8 cellular contexts compared by ENCODE assay signal in genomic region chr10:62049815-62050626, GRCh38.
DNase-seq lines count a peak whose midpoint lies in the region; ATAC-seq and TF ChIP-seq lines count a peak whose summit lies in the region.

No MANE protein-coding gene starts in this region.

- H3K27me3 ChIP-seq in BJ (ENCODE audit: control insufficient read depth, insufficient read depth, low read length) (no peaks in the 10 kb centered on the region), OCI-LY3 (ENCODE audit: low read depth, low read length) (no peaks in the 10 kb centered on the region), neural progenitor cell (peaks cover 11% of the 10 kb centered on the region)

- peak overlapping the region; percentile 97 for H3K27ac Mint-ChIP-seq in effector memory CD8-positive, alpha-beta T cell
- H3K27ac Mint-ChIP-seq in neural progenitor cell: peak overlapping the region; percentile 70

- no peak for ATAC-seq in effector memory CD8-positive, alpha-beta T cell (replicated peaks)
- ATAC-seq in HG03045 (IDR thresholded peaks at IDR 0.05; ENCODE audit: unreplicated experiment): no peak
- ATAC-seq in HG03196 (IDR thresholded peaks at IDR 0.05; ENCODE audit: unreplicated experiment): no peak

- H3K4me1 ChIP-seq in OCI-LY3 (ENCODE audit: low read length) (peaks cover 85% of the 10 kb centered on the region), neural progenitor cell (peaks cover 11% of the 10 kb centered on the region)

- DNase-seq in BJ (ENCODE audit: low read depth) (no peak), neural progenitor cell (ENCODE audit: low spot score) (no peak), NCI-H2107 treated with DMSO at 0.1 percent for 48 hours (lab: John Stamatoyannopoulos, UW; ENCODE audit: unreplicated experiment) (no peak), NCI-H524 treated with DMSO at 0.1 percent for 48 hours (lab: John Stamatoyannopoulos, UW) (no peak)
- DNase-seq in effector memory CD8-positive, alpha-beta T cell: no peak

- H4K20me1 ChIP-seq in OCI-LY3 (ENCODE audit: insufficient read depth, low read length) (no peaks in the 10 kb centered on the region), neural progenitor cell (ENCODE audit: low read depth) (no peaks in the 10 kb centered on the region)

- TF ChIP-seq CTCF in BJ (IDR thresholded peaks at IDR 0.05; ENCODE audit: insufficient read depth, low read depth, low read length) (no peak), OCI-LY3 (IDR thresholded peaks at IDR 0.05; ENCODE audit: low read depth, low read length) (no peak), neural progenitor cell (IDR thresholded peaks at IDR 0.05) (no peak)

- H2AFZ ChIP-seq in OCI-LY3 (ENCODE audit: low read depth, low read length) (no peak overlapping the region), neural progenitor cell (replicated peaks) (no peak overlapping the region)

- POLR2A ChIA-PET in BJ (lab: Charles Lee): interaction anchor here (0.5 to 1.1 kb wide), 5 partner anchors 116 to 1054 kb away, joined by 3 to 4 read pairs (median 4); no protein-coding TSS in a partner anchor

- H3K27me3 Mint-ChIP-seq in effector memory CD8-positive, alpha-beta T cell: no peaks in the 10 kb centered on the region
- H3K27me3 Mint-ChIP-seq in neural progenitor cell (ENCODE audit: insufficient read depth, low read depth): no peaks in the 10 kb centered on the region

- H3K9me3 Mint-ChIP-seq in effector memory CD8-positive, alpha-beta T cell: no peaks in the 10 kb centered on the region
- peaks cover 2% of the 10 kb centered on the region for H3K9me3 Mint-ChIP-seq in neural progenitor cell

- H3K4me3 ChIP-seq in BJ (ENCODE audit: low read depth, low read length) (peak overlapping the region; percentile 76), OCI-LY3 (ENCODE audit: low read length) (peak overlapping the region; percentile 81), neural progenitor cell (no peak overlapping the region)

- H3K36me3 ChIP-seq in BJ (ENCODE audit: control insufficient read depth, insufficient read depth, low read length): peaks cover 10% of the 10 kb centered on the region
- H3K36me3 ChIP-seq in OCI-LY3 (replicated peaks; ENCODE audit: low read depth, low read length): peaks cover 24% of the 10 kb centered on the region
- no peaks in the 10 kb centered on the region for H3K36me3 ChIP-seq in neural progenitor cell

- CTCF ChIA-PET in BJ (lab: Yijun Ruan, JAX): interaction anchor here (0.8 to 3.3 kb wide), 4 partner anchors 11 to 259 kb away, joined by 3 to 30 read pairs (median 8); no protein-coding TSS in a partner anchor

- H3F3A ChIP-seq in neural progenitor cell (ENCODE audit: low read depth): no peaks in the 10 kb centered on the region

- H3K4me1 Mint-ChIP-seq in effector memory CD8-positive, alpha-beta T cell (ENCODE audit: low read depth in 2 of 2): peaks cover 74 to 85% of the 10 kb centered on the region in 2 donors
- peaks cover 60% of the 10 kb centered on the region for H3K4me1 Mint-ChIP-seq in neural progenitor cell

- H3K9ac ChIP-seq in OCI-LY3 (ENCODE audit: low read length) (peak overlapping the region; percentile 91), neural progenitor cell (no peak overlapping the region)

- H3K79me2 ChIP-seq in OCI-LY3 (ENCODE audit: low read length) (peaks cover 38% of the 10 kb centered on the region), neural progenitor cell (ENCODE audit: low read depth) (no peaks in the 10 kb centered on the region)

- H3K4me3 Mint-ChIP-seq in effector memory CD8-positive, alpha-beta T cell: peak overlapping the region; percentile 81 to 91
- H3K4me3 Mint-ChIP-seq in neural progenitor cell: peak overlapping the region; percentile 81

- peak overlapping the region; percentile 96 for H3K27ac ChIP-seq in OCI-LY3 (ENCODE audit: low read length)
- H3K27ac ChIP-seq in neural progenitor cell: no peak overlapping the region

- peaks cover 33% of the 10 kb centered on the region for H3K36me3 Mint-ChIP-seq in effector memory CD8-positive, alpha-beta T cell (ENCODE audit: insufficient read depth)
- H3K36me3 Mint-ChIP-seq in neural progenitor cell: peaks cover 20% of the 10 kb centered on the region

- H3K4me2 ChIP-seq in OCI-LY3 (ENCODE audit: low read length) (peak overlapping the region; percentile 92), neural progenitor cell (peak overlapping the region; percentile 21)

- H3K9me3 ChIP-seq in OCI-LY3 (ENCODE audit: insufficient read depth, low read length) (no peaks in the 10 kb centered on the region), neural progenitor cell (ENCODE audit: low read depth) (no peaks in the 10 kb centered on the region)
